In the genomic region with DNA sequence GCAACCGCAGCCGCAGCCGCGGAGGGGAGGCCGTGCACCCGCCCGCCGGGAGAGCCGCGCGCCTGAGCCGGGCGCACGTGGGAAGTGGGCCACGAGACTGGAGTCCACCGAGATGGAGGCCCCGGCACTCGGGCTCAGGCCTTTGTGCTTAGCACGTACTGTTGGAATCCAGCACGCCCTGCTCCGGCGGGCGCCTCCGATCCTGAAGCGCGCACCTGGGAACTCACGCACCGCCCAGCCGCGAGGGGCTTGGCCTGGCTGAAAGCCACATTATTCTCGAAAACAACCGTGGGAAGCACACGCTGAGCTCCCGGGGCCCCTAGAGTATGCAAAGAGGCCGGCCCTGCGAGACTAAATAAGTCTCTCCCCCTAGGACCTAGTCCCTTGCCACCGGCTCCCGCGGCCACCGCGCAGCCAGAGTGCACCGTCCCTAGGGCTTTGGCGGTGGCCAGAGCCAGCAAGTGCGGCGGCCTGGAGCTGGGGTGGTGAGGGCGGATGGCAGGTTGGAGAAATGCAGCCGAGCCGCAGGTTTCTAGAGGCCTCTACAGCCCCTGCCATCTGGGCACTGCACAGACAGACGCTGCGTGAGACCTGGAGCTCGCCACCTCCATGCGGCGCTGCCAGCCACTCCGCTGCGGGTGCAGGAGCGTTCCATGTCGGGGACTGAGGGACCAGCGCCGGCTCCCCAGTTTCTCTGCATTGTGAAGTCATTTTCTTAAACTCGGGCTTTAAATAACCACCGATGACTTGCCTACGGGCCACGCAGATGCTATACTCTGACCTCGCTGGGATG, we compare ENCODE assay signal across 8 cellular contexts. TPM values are rescaled to one million over a fixed set of nuclear protein-coding genes. Genes with fewer than 3 reads are reported as not detected.
DNase-seq lines count a peak whose midpoint lies in the region; ATAC-seq, FAIRE-seq and TF ChIP-seq lines count a peak whose summit lies in the region.

No MANE protein-coding gene starts in this region.

- no peak overlapping the region for H2AFZ ChIP-seq in HepG2 (ENCODE audit: low read length)

- H3K27me3 Mint-ChIP-seq in CD8-positive, alpha-beta T cell (ENCODE audit: low read depth): peaks cover 36% of the 10 kb centered on the region
- H3K27me3 Mint-ChIP-seq in T-helper 17 cell: peaks cover 74% of the 10 kb centered on the region

- CTCF ChIA-PET in CD8-positive, alpha-beta T cell (lab: Charles Lee): interaction anchor here (0.7 to 4.5 kb wide), 31 partner anchors 11 to 1403 kb away, joined by 3 to 59 read pairs (median 4); no protein-coding TSS in a partner anchor
- CTCF ChIA-PET in HepG2 (lab: Yijun Ruan, JAX; ENCODE audit: low intra/inter-chr PET ratio, low total read pairs): interaction anchor here (1.2 to 2.4 kb wide), 2 partner anchors 325 to 489 kb away, joined by 4 to 26 read pairs; no protein-coding TSS in a partner anchor

- TF ChIP-seq POLR2A in HepG2 (IDR thresholded peaks at IDR 0.05; ENCODE audit: insufficient read depth in 1 of 2, low read depth in 2 of 2, low read length in 2 of 2): no peak

- in situ Hi-C loops in HepG2 (cut with HindIII; ENCODE audit: extremely low pct_ligation_motif_present, low pct_unique_long_range_greater_than_20kb): loop anchor here (5.0 kb wide), 2 partner anchors 324 to 489 kb away; no protein-coding TSS in a partner anchor

- peaks cover 9% of the 10 kb centered on the region for H3K4me1 ChIP-seq in CD8-positive, alpha-beta T cell (ENCODE audit: insufficient read depth, low read length)
- H3K4me1 ChIP-seq in HepG2 (ENCODE audit: insufficient read depth, low read length): no peaks in the 10 kb centered on the region

- H3K79me2 ChIP-seq in HepG2 (ENCODE audit: insufficient read depth, low read length): no peaks in the 10 kb centered on the region

- BruUV-seq in HepG2 (replicated peaks; lab: Mats Ljungman, UMichigan): no TSS peak

- POLR2A ChIA-PET in CD8-positive, alpha-beta T cell (lab: Charles Lee): interaction anchor here (1.2 kb wide), 1 partner anchor 63 kb away, joined by 3 read pairs; no protein-coding TSS in a partner anchor
- POLR2A ChIA-PET in HepG2 (lab: Yijun Ruan, JAX): no interaction called here

- peak overlapping the region; percentile 62 for H3K4me2 ChIP-seq in HepG2 (ENCODE audit: low read depth, low read length)

- no peaks in the 10 kb centered on the region for H3K36me3 Mint-ChIP-seq in CD8-positive, alpha-beta T cell
- H3K36me3 Mint-ChIP-seq in T-helper 17 cell (ENCODE audit: low read depth): no peaks in the 10 kb centered on the region

- intact Hi-C loops in CD8-positive, alpha-beta T cell (cut with DNase I, micrococcal nuclease): loop anchor here (1.0 to 10.0 kb wide), 10 partner anchors 28 to 1403 kb away; no protein-coding TSS in a partner anchor
- intact Hi-C loops in HepG2 (cut with micrococcal nuclease; ENCODE audit: unreplicated experiment): loop anchor here (1.0 to 10.0 kb wide), 5 partner anchors 324 to 1076 kb away; no protein-coding TSS in a partner anchor

- H3K4me3 ChIP-seq in CD8-positive, alpha-beta T cell (ENCODE audit: low read depth, low read length): peak overlapping the region; percentile 42
- H3K4me3 ChIP-seq in HepG2 (replicated peaks in 1 of 3; ENCODE audit: insufficient read depth in 1 of 3, low read depth in 2 of 3, low read length in 3 of 3): peak overlapping the region in 2 of 3 experiments; percentile 5 to 59; a peak in 2 of 6 replicates

- TF ChIP-seq EP300 in HepG2 (IDR thresholded peaks at IDR 0.05; ENCODE audit: low read depth in 2 of 2, low read length in 2 of 2) (no peak), HepG2 (CRISPR knock-in tag; IDR thresholded peaks at IDR 0.05; ENCODE audit: borderline replicate concordance) (no peak)

- no peaks in the 10 kb centered on the region for H3K9me3 ChIP-seq in CD8-positive, alpha-beta T cell (ENCODE audit: low read length)
- H3K9me3 ChIP-seq in T-helper 17 cell (ENCODE audit: control insufficient read depth, low read length, poor library complexity, severe bottlenecking) (no peaks in the 10 kb centered on the region), HepG2 (ENCODE audit: low read length) (no peaks in the 10 kb centered on the region)

- H3K27me3 ChIP-seq in CD8-positive, alpha-beta T cell (ENCODE audit: insufficient read depth, low read length): peaks cover 6% of the 10 kb centered on the region
- peaks cover 8 to 19% of the 10 kb centered on the region in 2 experiments; a peak in 4 of 5 replicates for H3K27me3 ChIP-seq in HepG2 (ENCODE audit: control insufficient read depth in 1 of 2, insufficient read depth in 2 of 2, low read length in 2 of 2)

- no peak for TF ChIP-seq RAD21 in HepG2 (CRISPR knock-in tag; IDR thresholded peaks at IDR 0.05)

- H3K9ac ChIP-seq in HepG2 (ENCODE audit: insufficient read depth, low read depth, low read length): no peak overlapping the region

- TF ChIP-seq CTCF in CD8-positive, alpha-beta T cell (IDR thresholded peaks at IDR 0.05): no peak
- no peak for TF ChIP-seq CTCF in HepG2 (CRISPR knock-in tag; IDR thresholded peaks at IDR 0.05)

- ATAC-seq in CD8-positive, alpha-beta T cell: peak; percentile 51
- ATAC-seq in GM19395 (IDR thresholded peaks at IDR 0.05; ENCODE audit: unreplicated experiment): peak; percentile 53
- peak; percentile 30 for ATAC-seq in HG03442 (IDR thresholded peaks at IDR 0.05; ENCODE audit: unreplicated experiment)
- peak; percentile 57 for ATAC-seq in T-helper 17 cell
- ATAC-seq in HepG2: peak; percentile 88
- peak; percentile 68 for ATAC-seq in stimulated activated naive CD8-positive, alpha-beta T cell treated with anti-CD3 and anti-CD28 coated beads, Interleukin-15, Interleukin-2, amounts not matched to agents 100 U/mL and 50 U/mL, for 24 hours

- no peaks in the 10 kb centered on the region for H3K9me3 Mint-ChIP-seq in CD8-positive, alpha-beta T cell

- H3K4me3 Mint-ChIP-seq in CD8-positive, alpha-beta T cell: peak overlapping the region; percentile 76
- peak overlapping the region; percentile 83 for H3K4me3 Mint-ChIP-seq in T-helper 17 cell

- WGBS in HepG2 (ENCODE audit: low lambda C conversion rate): 18% methylated on average over 38 of the region's 64 CpGs

- H3K36me3 ChIP-seq in CD8-positive, alpha-beta T cell (ENCODE audit: insufficient read depth, low read length): no peaks in the 10 kb centered on the region
- no peaks in the 10 kb centered on the region for H3K36me3 ChIP-seq in HepG2 (replicated peaks in 1 of 2; ENCODE audit: control insufficient read depth in 1 of 2, insufficient read depth in 2 of 2, low read length in 2 of 2)

- H3K4me1 Mint-ChIP-seq in CD8-positive, alpha-beta T cell (ENCODE audit: low read depth): peaks cover 3% of the 10 kb centered on the region
- H3K4me1 Mint-ChIP-seq in T-helper 17 cell: peaks cover 7% of the 10 kb centered on the region

- H3K27ac Mint-ChIP-seq in CD8-positive, alpha-beta T cell: no peak overlapping the region
- H3K27ac Mint-ChIP-seq in T-helper 17 cell: no peak overlapping the region

- H3K27ac ChIP-seq in CD8-positive, alpha-beta T cell (ENCODE audit: low read depth, low read length): no peak overlapping the region
- peak overlapping the region; percentile 75 for H3K27ac ChIP-seq in cingulate gyrus (ENCODE audit: low read depth, low read length)
- no peak overlapping the region for H3K27ac ChIP-seq in HepG2 (ENCODE audit: extremely low read length, insufficient read depth, low read length)

- no peaks in the 10 kb centered on the region for H4K20me1 ChIP-seq in HepG2 (ENCODE audit: insufficient read depth, low read length)

- FAIRE-seq in HepG2 (lab: Jason Lieb, UNC): no peak

- peak in 4 of 7 experiments; percentile 4 to 52 (median 28) for DNase-seq in CD8-positive, alpha-beta T cell
- peak in 2 of 3 donors; percentile 5 to 12 for DNase-seq in T-helper 17 cell
- no peak for DNase-seq in HepG2 (ENCODE audit: low spot score)
- peak; percentile 38 for DNase-seq in stimulated activated naive CD8-positive, alpha-beta T cell treated with anti-CD3 and anti-CD28 coated beads, Interleukin-15, Interleukin-2, amounts not matched to agents 100 U/mL and 50 U/mL, for 24 hours
- DNase-seq in effector CD4-positive, alpha-beta T cell: no peak

TF ChIP-seq in HepG2, 621 proteins besides CTCF, POLR2A, EP300 and RAD21 (continues in another document):
- no peak for TF ChIP-seq ARNT2 (CRISPR knock-in tag; IDR thresholded peaks at IDR 0.05; ENCODE audit: low read depth)

RNA-seq across cellular contexts. Expression of gene LY86, which starts 42.0 kb away (rescaled TPM):
- total RNA-seq in CD8-positive, alpha-beta T cell: under 1 TPM in 1 of 2 experiments, not detected in 1; 0.62 TPM
- total RNA-seq in T-helper 17 cell (1 to 10 TPM in 1 of 2 donors, under 1 TPM in 1; 0.73 to 1.6 TPM), HepG2 (2016; rRNA removed; fragmentation: Illumina TruSeq; extraction: Trizol) (not detected in 2 replicates)
- total RNA-seq in HepG2 (2016; cell fraction: cytosol; rRNA removed; fragmentation: Illumina TruSeq; extraction: Trizol; ENCODE audit: low read depth): not detected in 2 replicates
- not detected in 2 replicates for total RNA-seq in HepG2 (2016; cell fraction: insoluble cytoplasmic fraction; rRNA removed; fragmentation: Illumina TruSeq; extraction: Trizol)
- not detected in 2 replicates for total RNA-seq in HepG2 (2016; cell fraction: membrane; rRNA removed; fragmentation: Illumina TruSeq; extraction: Trizol)
- total RNA-seq in HepG2 (2016; cell fraction: nucleus; rRNA removed; fragmentation: Illumina TruSeq; extraction: Trizol): not detected in 2 replicates
- not detected in 2 replicates for polyA plus RNA-seq in HepG2 (2011; rRNA removed)
- polyA plus RNA-seq in HepG2 (2011; cell fraction: cytosol; rRNA removed): not detected in 2 replicates
- polyA plus RNA-seq in HepG2 (2011; cell fraction: nucleus; rRNA removed): not detected in 2 replicates
- not detected in 2 replicates for polyA plus RNA-seq in HepG2 (2012)
- polyA plus RNA-seq in HepG2 (2016; cell fraction: cytosol; fragmentation: Illumina TruSeq; extraction: Trizol; ENCODE audit: low read depth): not detected in 2 replicates
- not detected in 2 replicates for polyA plus RNA-seq in HepG2 (2016; cell fraction: insoluble cytoplasmic fraction; fragmentation: Illumina TruSeq; extraction: Trizol; ENCODE audit: low read depth)
- not detected in 2 replicates for polyA plus RNA-seq in HepG2 (2016; cell fraction: membrane; fragmentation: Illumina TruSeq; extraction: Trizol; ENCODE audit: low read depth)
- polyA plus RNA-seq in HepG2 (2016; cell fraction: nucleus; fragmentation: Illumina TruSeq; extraction: Trizol; ENCODE audit: insufficient read depth, low read depth): not detected in 2 replicates
- polyA minus RNA-seq in HepG2 (2011; rRNA and poly(A)+ RNA removed; ENCODE audit: low replicate concordance): not detected in 2 replicates
- not detected in 2 replicates for polyA minus RNA-seq in HepG2 (2011; cell fraction: cytosol; rRNA and poly(A)+ RNA removed)
- not detected in 2 replicates for polyA minus RNA-seq in HepG2 (2011; cell fraction: nucleus; rRNA and poly(A)+ RNA removed)

Comparison
In these comparisons a context has a peak if more than half of its experiments do, and no peak if none do; other contexts are left out.
1. ATAC-seq: peak in every context shown above with its lines; median percentile 88 in HepG2; 68 in stimulated activated naive CD8-positive, alpha-beta T cell treated with anti-CD3 and anti-CD28 coated beads, Interleukin-15, Interleukin-2, amounts not matched to agents 100 U/mL and 50 U/mL, for 24 hours; 57 in T-helper 17 cell; 53 in GM19395; 51 in CD8-positive, alpha-beta T cell; 30 in HG03442.
2. DNase-seq: peak in CD8-positive, alpha-beta T cell (4 of 7), T-helper 17 cell (2 of 3) and stimulated activated naive CD8-positive, alpha-beta T cell treated with anti-CD3 and anti-CD28 coated beads, Interleukin-15, Interleukin-2, amounts not matched to agents 100 U/mL and 50 U/mL, for 24 hours (single experiment); none in HepG2 (single experiment) and effector CD4-positive, alpha-beta T cell (single experiment).